In the genomic region with DNA sequence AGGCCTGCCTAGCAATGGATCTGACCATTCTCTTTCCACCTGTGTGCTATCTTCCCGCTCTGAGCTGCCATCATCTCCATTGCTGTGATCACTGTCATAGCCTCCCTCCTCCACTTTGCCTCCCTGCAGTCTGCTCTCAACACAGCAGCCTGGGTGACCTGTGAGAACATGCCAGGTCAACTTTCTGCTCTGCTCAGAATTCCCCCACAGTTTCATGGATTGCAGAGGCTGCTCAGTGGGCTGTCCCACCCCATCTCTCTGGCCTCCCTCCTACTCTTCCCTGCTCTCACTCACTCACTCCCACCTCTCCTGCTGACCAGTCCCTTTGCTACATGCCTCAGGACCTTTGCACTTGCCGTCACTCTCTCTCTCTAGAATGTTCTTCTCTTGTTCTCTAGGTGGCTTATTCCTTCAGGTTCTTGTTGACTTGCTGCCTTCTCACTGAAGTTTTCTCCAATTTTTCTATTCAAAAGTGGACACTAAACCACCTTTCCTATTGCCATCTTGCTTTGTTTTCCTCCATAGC, we compare ENCODE assay signal across 9 cellular contexts.
DNase-seq lines count a peak whose midpoint lies in the region; ATAC-seq and TF ChIP-seq lines count a peak whose summit lies in the region.
"Had no signal": no experiment of that assay in that cellular context is flagged by ENCODE, and none has a peak within 500 bp of the region (broad histone marks: within the 10 kb centered on the region; RNA-seq: fewer than 3 reads in every experiment).

No MANE protein-coding gene starts in this region.

- H3K9me3 ChIP-seq in tibial nerve (peaks cover 0 to 11% (median 0%) of the 10 kb centered on the region in 4 donors), aorta (ENCODE audit: control insufficient read depth, low read length) (no peaks in the 10 kb centered on the region)

- DNase-seq in Jurkat, Clone E6-1 (ENCODE audit: low read depth, low spot score): no peak
- DNase-seq in kidney tubule cell (ENCODE audit: low spot score): peak; percentile 25
- DNase-seq in tibial nerve (ENCODE audit: low spot score in 2 of 2): no peak
- no peak for DNase-seq in aorta
- DNase-seq: NCI-H2029 had no signal

- H3K36me3 ChIP-seq in tibial nerve (no peaks in the 10 kb centered on the region), aorta (ENCODE audit: control insufficient read depth in 1 of 2, insufficient read depth in 2 of 2, low read length in 1 of 2) (no peaks in the 10 kb centered on the region)

- TF ChIP-seq CTCF in tibial nerve (IDR thresholded peaks at IDR 0.05): no peak

- intact Hi-C loops in aorta (cut with DNase I): no loop called here

- ATAC-seq in GM18502 (IDR thresholded peaks at IDR 0.05; ENCODE audit: poor library complexity, unreplicated experiment): peak; percentile 43
- peak; percentile 31 for ATAC-seq in GM21576 (IDR thresholded peaks at IDR 0.05; ENCODE audit: unreplicated experiment)
- no peak for ATAC-seq in GM19324 (IDR thresholded peaks at IDR 0.05; ENCODE audit: low FRiP score, unreplicated experiment)
- no peak for ATAC-seq in aorta (ENCODE audit: low FRiP score)
- no peak for ATAC-seq in HG02798 (IDR thresholded peaks at IDR 0.05; ENCODE audit: poor library complexity, unreplicated experiment)

- no peak for TF ChIP-seq POLR2A in tibial nerve (IDR thresholded peaks at IDR 0.05)

- H3K27ac ChIP-seq in tibial nerve (peak overlapping the region in 2 of 4 donors; percentile 19 to 57), aorta (ENCODE audit: low read depth in 1 of 2, low read length in 2 of 2) (no peak overlapping the region)

- H3K4me1 ChIP-seq in tibial nerve (peaks cover 0 to 20% (median 9%) of the 10 kb centered on the region in 4 donors), aorta (ENCODE audit: control insufficient read depth in 1 of 2, insufficient read depth in 2 of 2, low read length in 2 of 2) (no peaks in the 10 kb centered on the region)

- no peaks in the 10 kb centered on the region for H3K27me3 ChIP-seq in tibial nerve
- no peaks in the 10 kb centered on the region for H3K27me3 ChIP-seq in aorta (ENCODE audit: control insufficient read depth in 1 of 2, insufficient read depth in 2 of 2, low read length in 1 of 2)

- TF ChIP-seq EP300 in tibial nerve (IDR thresholded peaks at IDR 0.05): no peak

- WGBS in tibial nerve, 2 donors: 94 to 100% methylated on average over 2 of the region's 2 CpGs
- 98 to 100% methylated on average over 2 of the region's 2 CpGs for WGBS in aorta, 2 donors

- peak overlapping the region; percentile 26 for H3K4me3 ChIP-seq in Jurkat, Clone E6-1 (ENCODE audit: low read length)
- no peak overlapping the region for H3K4me3 ChIP-seq in tibial nerve
- H3K4me3 ChIP-seq in aorta (ENCODE audit: low read length in 2 of 2): no peak overlapping the region

Comparison
In these comparisons a context has a peak if more than half of its experiments do, and no peak if none do; other contexts are left out.
1. ATAC-seq: peak in GM18502 (single experiment) and GM21576 (single experiment); none in GM19324 (single experiment), aorta (single experiment) and HG02798 (single experiment).